19 cellular contexts compared by ENCODE assay signal in the genomic region with DNA sequence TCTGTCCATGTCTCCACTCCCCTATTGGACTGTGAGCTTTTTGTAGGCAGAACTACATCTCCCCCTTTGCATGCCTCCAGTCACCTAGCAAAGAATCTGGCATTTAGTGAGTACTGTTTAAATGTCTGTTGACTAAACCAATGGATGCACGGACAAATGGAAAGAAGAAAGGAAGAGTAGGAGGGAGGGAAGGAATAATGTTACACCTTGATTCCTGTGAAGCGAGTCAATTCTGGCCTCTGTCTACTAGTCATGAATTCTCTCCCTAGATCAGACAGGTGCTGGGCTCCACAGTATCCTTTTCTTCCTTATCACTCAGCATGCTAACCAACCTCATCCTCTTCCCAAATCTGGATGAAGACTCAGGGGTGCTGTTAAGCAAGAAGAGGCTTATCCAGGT.
"Had no signal": no experiment of that assay in that cellular context is flagged by ENCODE, and none has a peak within 500 bp of the region (broad histone marks: within the 10 kb centered on the region; RNA-seq: fewer than 3 reads in every experiment).

No MANE protein-coding gene starts in this region.

- H3K4me3 ChIP-seq: pancreas, suprapubic skin, upper lobe of right lung had no signal

- ATAC-seq: activated CD4-positive, alpha-beta T cell treated with anti-CD3 and anti-CD28 coated beads for 36 hours; activated CD8-positive, alpha-beta T cell treated with anti-CD3 and anti-CD28 coated beads for 36 hours; activated T-helper 17 cell treated with anti-CD3 and anti-CD28 coated beads, Interleukin-2, amount 50 U/mL, for 72 hours; effector memory CD8-positive, alpha-beta T cell; esophagus mucosa; left lobe of liver; pancreas; stimulated activated naive CD8-positive, alpha-beta T cell treated with anti-CD3 and anti-CD28 coated beads, Interleukin-15, Interleukin-2, amounts not matched to agents 100 U/mL and 50 U/mL, for 24 hours; upper lobe of right lung had no signal

- DNase-seq: activated CD4-positive, alpha-beta T cell treated with anti-CD3 and anti-CD28 coated beads for 36 hours; activated CD8-positive, alpha-beta memory T cell treated with anti-CD3 and anti-CD28 coated beads, Interleukin-2, amount 50 U/mL, for 48 hours; activated CD8-positive, alpha-beta T cell treated with anti-CD3 and anti-CD28 coated beads for 36 hours; activated naive CD4-positive, alpha-beta T cell treated with anti-CD3 and anti-CD28 coated beads, Interleukin-2, amount 10 ng/mL, durations not matched to agents 7 days and 5 days; central memory CD4-positive, alpha-beta T cell; effector memory CD8-positive, alpha-beta T cell; immature natural killer cell; mesenchymal stem cell; pancreas; stimulated activated CD4-positive, alpha-beta T cell treated with anti-CD3 and anti-CD28 coated beads, Interleukin-2, amount 100 ng/mL, for 48 hours; stimulated activated naive CD8-positive, alpha-beta T cell treated with anti-CD3 and anti-CD28 coated beads, Interleukin-15, Interleukin-2, amounts not matched to agents 100 U/mL and 50 U/mL, for 24 hours; T-helper 9 cell; upper lobe of right lung; WERI-Rb-1 had no signal

- H3K4me1 ChIP-seq: pancreas had no signal

- H3K4me1 Mint-ChIP-seq: activated CD4-positive, alpha-beta T cell treated with anti-CD3 and anti-CD28 coated beads for 36 hours; activated naive CD4-positive, alpha-beta T cell treated with anti-CD3 and anti-CD28 coated beads, Interleukin-2, amount 10 ng/mL, durations not matched to agents 7 days and 5 days; activated T-helper 17 cell treated with anti-CD3 and anti-CD28 coated beads, Interleukin-2, amount 50 U/mL, for 72 hours had no signal

- H3K36me3 Mint-ChIP-seq: activated naive CD4-positive, alpha-beta T cell treated with anti-CD3 and anti-CD28 coated beads, Interleukin-2, amount 10 ng/mL, durations not matched to agents 7 days and 5 days; immature natural killer cell had no signal

- H3K27ac Mint-ChIP-seq: activated CD4-positive, alpha-beta T cell treated with anti-CD3 and anti-CD28 coated beads for 36 hours; activated CD8-positive, alpha-beta T cell treated with anti-CD3 and anti-CD28 coated beads for 36 hours; activated naive CD4-positive, alpha-beta T cell treated with anti-CD3 and anti-CD28 coated beads, Interleukin-2, amount 10 ng/mL, durations not matched to agents 7 days and 5 days; activated T-helper 17 cell treated with anti-CD3 and anti-CD28 coated beads, Interleukin-2, amount 50 U/mL, for 72 hours; effector memory CD8-positive, alpha-beta T cell had no signal

- H3K9me3 Mint-ChIP-seq: activated CD8-positive, alpha-beta T cell treated with anti-CD3 and anti-CD28 coated beads for 36 hours; activated naive CD4-positive, alpha-beta T cell treated with anti-CD3 and anti-CD28 coated beads, Interleukin-2, amount 10 ng/mL, durations not matched to agents 7 days and 5 days; activated T-helper 17 cell treated with anti-CD3 and anti-CD28 coated beads, Interleukin-2, amount 50 U/mL, for 72 hours; dendritic cell treated with granulocyte-macrophage colony-stimulating factor and Interleukin-4, amounts not matched to agents 40 ng/mL and 50 ng/mL, for 4 days; effector memory CD8-positive, alpha-beta T cell; immature natural killer cell had no signal

- H3K27me3 Mint-ChIP-seq: activated CD4-positive, alpha-beta T cell treated with anti-CD3 and anti-CD28 coated beads for 36 hours had no signal

- H3K4me3 Mint-ChIP-seq: activated CD4-positive, alpha-beta T cell treated with anti-CD3 and anti-CD28 coated beads for 36 hours; activated CD8-positive, alpha-beta T cell treated with anti-CD3 and anti-CD28 coated beads for 36 hours; activated naive CD4-positive, alpha-beta T cell treated with anti-CD3 and anti-CD28 coated beads, Interleukin-2, amount 10 ng/mL, durations not matched to agents 7 days and 5 days; activated T-helper 17 cell treated with anti-CD3 and anti-CD28 coated beads, Interleukin-2, amount 50 U/mL, for 72 hours; dendritic cell treated with granulocyte-macrophage colony-stimulating factor and Interleukin-4, amounts not matched to agents 40 ng/mL and 50 ng/mL, for 4 days; effector memory CD8-positive, alpha-beta T cell had no signal

- H3K36me3 ChIP-seq: pancreas, suprapubic skin, upper lobe of right lung, WERI-Rb-1 had no signal

- H3K27ac ChIP-seq: pancreas, suprapubic skin, WERI-Rb-1 had no signal

- H3K9me3 ChIP-seq: pancreas, suprapubic skin, upper lobe of right lung had no signal

- H3K27me3 ChIP-seq: pancreas, suprapubic skin, upper lobe of right lung had no signal
